11 cellular contexts compared by ENCODE assay signal in genomic region chr5:178240772-178241171, GRCh38. TPM values are rescaled to one million over a fixed set of nuclear protein-coding genes. Genes with fewer than 3 reads are reported as not detected.
A peak's percentile ranks its signal among the peaks of the same experiment; 100 is the strongest.
DNase-seq lines count a peak whose midpoint lies in the region; ATAC-seq and TF ChIP-seq lines count a peak whose summit lies in the region.
"Had no signal": no experiment of that assay in that cellular context is flagged by ENCODE, and none has a peak within 500 bp of the region (broad histone marks: within the 10 kb centered on the region; RNA-seq: fewer than 3 reads in every experiment).

No MANE protein-coding gene starts in this region.

- H3K9me3 ChIP-seq in heart left ventricle = no peaks in the 10 kb centered on the region
- no peaks in the 10 kb centered on the region for H3K9me3 ChIP-seq in OCI-LY7 (ENCODE audit: low read length)
- H3K9me3 ChIP-seq in endodermal cell (ENCODE audit: control insufficient read depth, low read length) = no peaks in the 10 kb centered on the region
- H3K9me3 ChIP-seq in thyroid gland = no peaks in the 10 kb centered on the region

- BruUV-seq in OCI-LY7 (replicated peaks; lab: Mats Ljungman, UMichigan) = no TSS peak

- H3K27me3 ChIP-seq in heart left ventricle (no peaks in the 10 kb centered on the region), endodermal cell (ENCODE audit: control insufficient read depth, insufficient read depth, low read length, poor library complexity, severe bottlenecking) (no peaks in the 10 kb centered on the region), thyroid gland (no peaks in the 10 kb centered on the region)

- no peaks in the 10 kb centered on the region for H3K36me3 ChIP-seq in heart left ventricle
- no peaks in the 10 kb centered on the region for H3K36me3 ChIP-seq in OCI-LY7 (ENCODE audit: insufficient read depth, low read length)
- H3K36me3 ChIP-seq in endodermal cell (ENCODE audit: control insufficient read depth, insufficient read depth, low read length) = no peaks in the 10 kb centered on the region
- no peaks in the 10 kb centered on the region for H3K36me3 ChIP-seq in thyroid gland

- CTCF ChIA-PET in OCI-LY7 (lab: Charles Lee; ENCODE audit: unreplicated experiment) = no interaction called here

- no peak overlapping the region for H3K4me3 Mint-ChIP-seq in endodermal cell
- H3K4me3 Mint-ChIP-seq in chondrocyte (ENCODE audit: unreplicated experiment) = no peak overlapping the region

- no peak for ATAC-seq in heart left ventricle
- ATAC-seq in left ventricle myocardium superior = no peak
- no peak for ATAC-seq in HG03378 (IDR thresholded peaks at IDR 0.05; ENCODE audit: unreplicated experiment)
- ATAC-seq in GM18498 (IDR thresholded peaks at IDR 0.05; ENCODE audit: unreplicated experiment) = no peak

- DNase-seq in heart left ventricle (no peak), left ventricle myocardium superior (no peak), OCI-LY7 (ENCODE audit: low spot score) (peak; percentile 43), endodermal cell (no peak), thyroid gland (no peak), chondrocyte (ENCODE audit: low spot score) (no peak)
- DNase-seq: NCI-H446 had no signal

- H3K79me2 ChIP-seq in OCI-LY7 (ENCODE audit: insufficient read depth, low read depth, low read length) = no peaks in the 10 kb centered on the region

- no peak for TF ChIP-seq POLR2A in heart left ventricle (IDR thresholded peaks at IDR 0.05)
- no peak for TF ChIP-seq POLR2A in thyroid gland (IDR thresholded peaks at IDR 0.05)

- 63 to 86% (median 68%) methylated on average over 9 of the region's 9 CpGs for WGBS in heart left ventricle, 4 donors
- 92 to 93% methylated on average over 2 to 9 of the region's 9 CpGs for WGBS in endodermal cell (ENCODE audit: insufficient coverage in 1 of 2, insufficient read length in 1 of 2), 2 experiments
- WGBS in thyroid gland, 2 donors = 79 to 90% methylated on average over 5 to 9 of the region's 9 CpGs

- POLR2A ChIA-PET in OCI-LY7 (lab: Charles Lee) = interaction anchor here (4.4 kb wide), 1 partner anchor 10 kb away, joined by 22 read pairs; no protein-coding TSS in a partner anchor

- H3K4me1 ChIP-seq in heart left ventricle (peaks cover 3 to 71% (median 40%) of the 10 kb centered on the region in 12 donors), OCI-LY7 (ENCODE audit: insufficient read depth, low read length, poor library complexity, severe bottlenecking) (peaks cover 34% of the 10 kb centered on the region), endodermal cell (ENCODE audit: control insufficient read depth, insufficient read depth, low read length) (no peaks in the 10 kb centered on the region), thyroid gland (peaks cover 13 to 43% of the 10 kb centered on the region in 2 donors)

- H3K9ac ChIP-seq in endodermal cell (ENCODE audit: extremely low read depth, low read length, poor library complexity, severe bottlenecking) = no peak overlapping the region

- peak overlapping the region; percentile 39 for H3K4me2 ChIP-seq in OCI-LY7 (ENCODE audit: low read length)
- H3K4me2 ChIP-seq: smooth muscle cell had no signal

- TF ChIP-seq CTCF in heart left ventricle (IDR thresholded peaks at IDR 0.05) (no peak), OCI-LY7 (conservative IDR thresholded peaks at IDR 0.05; ENCODE audit: low read length) (no peak), endodermal cell (conservative IDR thresholded peaks at IDR 0.05) (no peak), thyroid gland (IDR thresholded peaks at IDR 0.05) (no peak), chondrocyte (IDR thresholded peaks at IDR 0.05) (no peak)

- H3K4me1 Mint-ChIP-seq in endodermal cell (no peaks in the 10 kb centered on the region), chondrocyte (ENCODE audit: low read depth) (peaks cover 4% of the 10 kb centered on the region)

- peak overlapping the region; percentile 48 for H3K27ac Mint-ChIP-seq in endodermal cell
- H3K27ac Mint-ChIP-seq in chondrocyte (ENCODE audit: unreplicated experiment) = no peak overlapping the region

- peaks cover 2% of the 10 kb centered on the region for H3K27me3 Mint-ChIP-seq in endodermal cell (ENCODE audit: insufficient read depth)
- no peaks in the 10 kb centered on the region for H3K27me3 Mint-ChIP-seq in chondrocyte (ENCODE audit: low read depth)

- H4K20me1 ChIP-seq in OCI-LY7 (ENCODE audit: insufficient read depth, low read length) = no peaks in the 10 kb centered on the region

- H3K27ac ChIP-seq in heart left ventricle = peak overlapping the region in 7 of 12 donors; percentile 24 to 92 (median 56)
- peak overlapping the region; percentile 3 for H3K27ac ChIP-seq in OCI-LY7 (ENCODE audit: low read depth, low read length, poor library complexity, severe bottlenecking)
- no peak overlapping the region for H3K27ac ChIP-seq in endodermal cell (ENCODE audit: low read depth, low read length)
- peak overlapping the region; percentile 19 to 66 (median 52) for H3K27ac ChIP-seq in thyroid gland

- H3K36me3 Mint-ChIP-seq in endodermal cell (ENCODE audit: low read depth) (peaks cover 3% of the 10 kb centered on the region), chondrocyte (ENCODE audit: low read depth) (no peaks in the 10 kb centered on the region)

- H2AFZ ChIP-seq in OCI-LY7 (ENCODE audit: low read length) = peak overlapping the region; percentile 59

- intact Hi-C loops in heart left ventricle (cut with DNase I) (no loop called here), left ventricle myocardium superior (cut with micrococcal nuclease) (no loop called here), OCI-LY7 (cut with micrococcal nuclease; ENCODE audit: unreplicated experiment) (no loop called here), thyroid gland (cut with DNase I) (no loop called here)

- H3K9me3 Mint-ChIP-seq in endodermal cell (no peaks in the 10 kb centered on the region), chondrocyte (ENCODE audit: low read depth) (no peaks in the 10 kb centered on the region)

- no peaks in the 10 kb centered on the region for H3K9me2 ChIP-seq in OCI-LY7 (ENCODE audit: insufficient read depth, low read length)

- H3K4me3 ChIP-seq in heart left ventricle = peak overlapping the region in 1 of 12 donors; percentile 12
- no peak overlapping the region for H3K4me3 ChIP-seq in OCI-LY7 (ENCODE audit: low read depth, low read length, poor library complexity, severe bottlenecking)
- no peak overlapping the region for H3K4me3 ChIP-seq in endodermal cell (ENCODE audit: low read length)
- H3K4me3 ChIP-seq in thyroid gland (replicated peaks in 1 of 3) = no peak overlapping the region
- H3K4me3 ChIP-seq: smooth muscle cell had no signal

RNA-seq across cellular contexts. Expression of gene PHYKPL, which starts 8.2 kb away (rescaled TPM):
- total RNA-seq in heart left ventricle = 10 to 100 TPM; 33.3 to 56.2 (median 38.6) TPM
- 10 to 100 TPM; 21.3 to 41.8 TPM for polyA plus RNA-seq in heart left ventricle
- 40.7 TPM for total RNA-seq in left ventricle myocardium superior
- 69.7 and 86.3 TPM in 2 replicates for total RNA-seq in OCI-LY7 (2014; rRNA removed; shearing (Covaris generic))
- total RNA-seq in OCI-LY7 (2022) = 139 and 146 TPM in 2 replicates
- 10 to 100 TPM; 59.9 to 82.5 TPM for total RNA-seq in endodermal cell
- polyA plus RNA-seq in endodermal cell (2013, experiment 1 of 2) = 40.5 TPM
- polyA plus RNA-seq in endodermal cell (2013, experiment 2 of 2) = 37.3 TPM
- total RNA-seq in thyroid gland = 10 to 100 TPM; 61.7 to 90.9 (median 76.0) TPM
- total RNA-seq in chondrocyte = 40.0 to 49.1 TPM (median 43.8 TPM) in 3 replicates

RNA-seq across cellular contexts. Expression of gene HNRNPAB, which starts 36.4 kb away (rescaled TPM):
- 100 to 1,000 TPM in 3 of 9 donors, 10 to 100 TPM in 6; 64.2 to 139 (median 85.7) TPM for total RNA-seq in heart left ventricle
- 100 to 1,000 TPM; 109 to 150 TPM for polyA plus RNA-seq in heart left ventricle
- 82.8 TPM for total RNA-seq in left ventricle myocardium superior
- total RNA-seq in OCI-LY7 (2014; rRNA removed; shearing (Covaris generic)) = 146 and 184 TPM in 2 replicates
- 326 and 350 TPM in 2 replicates for total RNA-seq in OCI-LY7 (2022)
- 100 to 1,000 TPM; 343 to 353 TPM for total RNA-seq in endodermal cell
- 268 TPM for polyA plus RNA-seq in endodermal cell (2013, experiment 1 of 2)
- polyA plus RNA-seq in endodermal cell (2013, experiment 2 of 2) = 254 TPM
- total RNA-seq in thyroid gland = 100 to 1,000 TPM in 2 of 4 donors, 10 to 100 TPM in 2; 65.0 to 111 (median 90.4) TPM
- total RNA-seq in chondrocyte = 152 to 215 TPM (median 156 TPM) in 3 replicates

RNA-seq across cellular contexts. Expression of gene GMCL2, which starts 53.6 kb away (rescaled TPM):
- total RNA-seq in heart left ventricle (not detected), left ventricle myocardium superior (not detected), OCI-LY7 (2022) (not detected in 2 replicates), endodermal cell (not detected), thyroid gland (not detected), chondrocyte (not detected in 3 replicates)
- not detected for polyA plus RNA-seq in heart left ventricle
- total RNA-seq in OCI-LY7 (2014; rRNA removed; shearing (Covaris generic)) = not detected in 2 replicates
- not detected for polyA plus RNA-seq in endodermal cell (2013, experiment 1 of 2)
- not detected for polyA plus RNA-seq in endodermal cell (2013, experiment 2 of 2)
- total RNA-seq: dermis microvascular lymphatic vessel endothelial cell had no signal
- polyA plus RNA-seq: smooth muscle cell had no signal
